In the genomic region with DNA sequence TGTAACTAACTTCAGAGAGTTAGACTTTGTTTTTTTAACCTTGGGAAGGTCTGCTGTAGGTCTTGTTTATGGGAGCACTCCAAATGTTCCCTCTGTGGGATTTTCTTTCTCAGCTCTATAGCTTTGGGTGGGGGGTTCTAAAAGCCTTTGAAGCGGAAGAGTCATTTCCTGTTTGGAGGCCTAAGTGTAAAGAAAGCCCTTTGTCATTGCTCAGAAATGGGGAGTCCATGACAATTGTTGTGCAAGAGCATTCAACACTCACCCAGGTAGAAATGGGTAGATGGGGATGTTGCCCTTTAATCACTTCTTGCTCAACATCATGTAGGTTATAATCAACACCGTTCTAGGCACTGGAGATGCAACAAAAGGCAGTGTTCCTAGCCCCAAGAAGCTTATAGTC, we compare ENCODE assay signal across 1 cellular context.
TF ChIP-seq lines count a peak whose summit lies in the region.

No MANE protein-coding gene starts in this region.

TF ChIP-seq in H1, 55 proteins besides CTCF, POLR2A, EP300 and RAD21:
- TF ChIP-seq SIX5 (IDR thresholded peaks at IDR 0.05; ENCODE audit: low read depth, low read length) (no peak), TAF7 (optimal IDR thresholded peaks at IDR 0.05; ENCODE audit: borderline replicate concordance, low read depth, low read length) (no peak), KDM4A (IDR thresholded peaks at IDR 0.05; ENCODE audit: low read depth, low read length, severe bottlenecking) (no peak), TAF1 (IDR thresholded peaks at IDR 0.05; ENCODE audit: low read depth, low read length) (no peak), SUZ12 (IDR thresholded peaks at IDR 0.05; ENCODE audit: low read length) (no peak), CBX8 (IDR thresholded peaks at IDR 0.05; ENCODE audit: borderline replicate concordance, low read depth, low read length) (no peak), RFX5 (IDR thresholded peaks at IDR 0.05; ENCODE audit: borderline replicate concordance, low read depth, low read length) (no peak), CEBPB (IDR thresholded peaks at IDR 0.05; ENCODE audit: low read depth, low read length) (peak; percentile 87), HDAC6 (IDR thresholded peaks at IDR 0.05; ENCODE audit: low read depth, low read length) (no peak), POU5F1 (IDR thresholded peaks at IDR 0.05; ENCODE audit: low read depth, low read length) (no peak), FOSL1 (IDR thresholded peaks at IDR 0.05; ENCODE audit: insufficient read depth, low read depth, low read length) (no peak), SP2 (IDR thresholded peaks at IDR 0.05; ENCODE audit: low read length) (no peak), CTBP2 (IDR thresholded peaks at IDR 0.05; ENCODE audit: borderline replicate concordance, insufficient read depth, insufficient read length, low read length) (no peak), JUN (IDR thresholded peaks at IDR 0.05; ENCODE audit: low read depth, low read length) (no peak), SIN3A (conservative IDR thresholded peaks at IDR 0.05 in 1 of 2, IDR thresholded peaks at IDR 0.05 in 1 of 2; ENCODE audit: low read depth in 1 of 2, low read length in 2 of 2) (no peak), SP1 (IDR thresholded peaks at IDR 0.05; ENCODE audit: low read depth, low read length) (0 out of 2 replicates have a peak, but pooled peaks have one; percentile 11), SIRT6 (IDR thresholded peaks at IDR 0.05; ENCODE audit: low read length) (no peak)
- TF ChIP-seq, protein P1, sequence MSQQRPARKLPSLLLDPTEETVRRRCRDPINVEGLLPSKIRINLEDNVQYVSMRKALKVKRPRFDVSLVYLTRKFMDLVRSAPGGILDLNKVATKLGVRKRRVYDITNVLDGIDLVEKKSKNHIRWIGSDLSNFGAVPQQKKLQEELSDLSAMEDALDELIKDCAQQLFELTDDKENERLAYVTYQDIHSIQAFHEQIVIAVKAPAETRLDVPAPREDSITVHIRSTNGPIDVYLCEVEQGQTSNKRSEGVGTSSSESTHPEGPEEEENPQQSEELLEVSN (IDR thresholded peaks at IDR 0.05) = no peak
